ENCODE assay signal across 1 cellular context in genomic region chr9:75850459-75851200, GRCh38.
TF ChIP-seq lines count a peak whose summit lies in the region.

No MANE protein-coding gene starts in this region.

TF ChIP-seq in SK-N-SH treated with all-trans-retinoic acid at 6 μM for 48 hours, 23 proteins besides CTCF, POLR2A, EP300 and RAD21 (continued from another document):
- TF ChIP-seq, protein P1, sequence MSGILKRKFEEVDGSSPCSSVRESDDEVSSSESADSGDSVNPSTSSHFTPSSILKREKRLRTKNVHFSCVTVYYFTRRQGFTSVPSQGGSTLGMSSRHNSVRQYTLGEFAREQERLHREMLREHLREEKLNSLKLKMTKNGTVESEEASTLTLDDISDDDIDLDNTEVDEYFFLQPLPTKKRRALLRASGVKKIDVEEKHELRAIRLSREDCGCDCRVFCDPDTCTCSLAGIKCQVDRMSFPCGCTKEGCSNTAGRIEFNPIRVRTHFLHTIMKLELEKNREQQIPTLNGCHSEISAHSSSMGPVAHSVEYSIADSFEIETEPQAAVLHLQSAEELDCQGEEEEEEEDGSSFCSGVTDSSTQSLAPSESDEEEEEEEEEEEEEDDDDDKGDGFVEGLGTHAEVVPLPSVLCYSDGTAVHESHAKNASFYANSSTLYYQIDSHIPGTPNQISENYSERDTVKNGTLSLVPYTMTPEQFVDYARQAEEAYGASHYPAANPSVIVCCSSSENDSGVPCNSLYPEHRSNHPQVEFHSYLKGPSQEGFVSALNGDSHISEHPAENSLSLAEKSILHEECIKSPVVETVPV (CRISPR knock-in tag; IDR thresholded peaks at IDR 0.05) = no peak
- TF ChIP-seq ISL1 (CRISPR knock-in tag; IDR thresholded peaks at IDR 0.05) (no peak), ZFP3 (CRISPR knock-in tag; IDR thresholded peaks at IDR 0.05) (no peak), ESRRG (CRISPR knock-in tag; IDR thresholded peaks at IDR 0.05) (no peak), ZNF565 (CRISPR knock-in tag; conservative IDR thresholded peaks at IDR 0.05; ENCODE audit: low read depth) (no peak), TCF4 (CRISPR knock-in tag; IDR thresholded peaks at IDR 0.05; ENCODE audit: borderline replicate concordance) (no peak), BACH2 (CRISPR knock-in tag; IDR thresholded peaks at IDR 0.05; ENCODE audit: borderline replicate concordance) (no peak), ZNF8 (CRISPR knock-in tag; IDR thresholded peaks at IDR 0.05) (no peak), GLIS3 (CRISPR knock-in tag; IDR thresholded peaks at IDR 0.05) (no peak), ZFP30 (CRISPR knock-in tag; IDR thresholded peaks at IDR 0.05) (no peak), ARNTL (CRISPR knock-in tag; IDR thresholded peaks at IDR 0.05; ENCODE audit: borderline replicate concordance, low read depth) (no peak)
